In genomic region chr3:46145147-46145546, GRCh38 we compare ENCODE assay signal across 37 cellular contexts.
DNase-seq lines count a peak whose midpoint lies in the region; ATAC-seq, FAIRE-seq and TF ChIP-seq lines count a peak whose summit lies in the region.
"Had no signal": no experiment of that assay in that cellular context is flagged by ENCODE, and none has a peak within 500 bp of the region (broad histone marks: within the 10 kb centered on the region; RNA-seq: fewer than 3 reads in every experiment).

No MANE protein-coding gene starts in this region.

- DNase-seq in right lobe of liver (no peak), GM18507 (ENCODE audit: extremely low spot score, insufficient read length, low read depth) (no peak), body of pancreas (peak in 1 of 4 donors; percentile 25), kidney tubule cell (ENCODE audit: low spot score) (no peak)
- DNase-seq: 8988T; ACHN; AML-193; BE2C; C1 segment of cervical spinal cord; Caco-2; Calu3; CD4-positive, alpha-beta memory T cell; CD4-positive, alpha-beta T cell; CD4-positive, CD25-positive, alpha-beta regulatory T cell; CD8-positive, alpha-beta memory T cell; CD8-positive, alpha-beta T cell; COR-L47; DMS 273 treated with DMSO at 0.1 percent for 48 hours; DMS153; DMS53; DMS79; DMS79 treated with DMSO at 0.1 percent for 48 hours; DND-41; EL had no signal

- peaks cover 61% of the 10 kb centered on the region for H3K4me1 Mint-ChIP-seq in dendritic cell treated with granulocyte-macrophage colony-stimulating factor and Interleukin-4, amounts not matched to agents 40 ng/mL and 50 ng/mL, for 4 days (ENCODE audit: low read depth)

- H3K27ac ChIP-seq in liver (ENCODE audit: low read depth in 1 of 2, low read length in 2 of 2) (no peak overlapping the region), right lobe of liver (no peak overlapping the region), body of pancreas (no peak overlapping the region)
- H3K27ac ChIP-seq: 22Rv1, A549, BLaER1, C4-2B had no signal

- no peak overlapping the region for H3K4me3 Mint-ChIP-seq in dendritic cell treated with granulocyte-macrophage colony-stimulating factor and Interleukin-4, amounts not matched to agents 40 ng/mL and 50 ng/mL, for 4 days
- H3K4me3 Mint-ChIP-seq: B cell; CD14-positive monocyte; CD4-positive, alpha-beta memory T cell; CD4-positive, alpha-beta T cell; CD8-positive, alpha-beta memory T cell; CD8-positive, alpha-beta T cell had no signal

- H3K36me3 ChIP-seq in liver (ENCODE audit: control insufficient read depth in 4 of 4, insufficient read depth in 3 of 4, low read depth in 1 of 4, low read length in 3 of 4), result no peaks in the 10 kb centered on the region
- H3K36me3 ChIP-seq in right lobe of liver, result no peaks in the 10 kb centered on the region
- H3K36me3 ChIP-seq in body of pancreas (replicated peaks in 1 of 2; ENCODE audit: insufficient read depth in 1 of 2, low read depth in 2 of 2), result no peaks in the 10 kb centered on the region
- H3K36me3 ChIP-seq: BE2C; BLaER1; BLaER1 treated with 17β-estradiol and CSF1 and Interleukin-3, amounts not matched to agents 10 nM and 100 nM had no signal

- H3K9me3 ChIP-seq in liver (ENCODE audit: control insufficient read depth in 4 of 4, low read length in 3 of 4) (peaks cover 0 to 1% (median 0%) of the 10 kb centered on the region in 4 donors), right lobe of liver (no peaks in the 10 kb centered on the region), body of pancreas (no peaks in the 10 kb centered on the region)
- H3K9me3 ChIP-seq: A549, BE2C, BLaER1, Caco-2 had no signal

- no peak overlapping the region for H3K9ac ChIP-seq in liver (ENCODE audit: low read depth in 1 of 2, low read length in 2 of 2)
- H3K9ac ChIP-seq: BLaER1 had no signal

- WGBS in liver, result 96% methylated on average over 1 of the region's 1 CpG
- WGBS in right lobe of liver (ENCODE audit: insufficient coverage, low coverage, low lambda C conversion rate, missing lambda C conversion rate), result 88% methylated on average over 1 of the region's 1 CpG
- 83 to 90% methylated on average over 1 of the region's 1 CpG for WGBS in body of pancreas, 2 donors

- H3K36me3 Mint-ChIP-seq in dendritic cell treated with granulocyte-macrophage colony-stimulating factor and Interleukin-4, amounts not matched to agents 40 ng/mL and 50 ng/mL, for 4 days (ENCODE audit: low read depth), result peaks cover 6% of the 10 kb centered on the region
- H3K36me3 Mint-ChIP-seq: CD4-positive, alpha-beta memory T cell; CD8-positive, alpha-beta T cell had no signal

- intact Hi-C loops in right lobe of liver (cut with DNase I) (no loop called here), body of pancreas (cut with DNase I) (no loop called here)
- intact Hi-C loops in dendritic cell treated with granulocyte-macrophage colony-stimulating factor and Interleukin-4, amounts not matched to agents 40 ng/mL and 50 ng/mL, for 4 days (cut with micrococcal nuclease), result no loop called here

- ATAC-seq in right lobe of liver, result no peak
- ATAC-seq in body of pancreas, result peak; percentile 53
- no peak for ATAC-seq in GM21423 (IDR thresholded peaks at IDR 0.05; ENCODE audit: unreplicated experiment)
- ATAC-seq in HG03439 (IDR thresholded peaks at IDR 0.05; ENCODE audit: unreplicated experiment), result no peak
- ATAC-seq: A549; CD8-positive, alpha-beta T cell had no signal

- H3K4me1 ChIP-seq in liver (ENCODE audit: control insufficient read depth in 4 of 4, insufficient read depth in 4 of 4, low read length in 3 of 4) (no peaks in the 10 kb centered on the region), right lobe of liver (no peaks in the 10 kb centered on the region), body of pancreas (no peaks in the 10 kb centered on the region)
- H3K4me1 ChIP-seq: A549, BE2C, BLaER1, Caco-2 had no signal

- H3K9me3 Mint-ChIP-seq in dendritic cell treated with granulocyte-macrophage colony-stimulating factor and Interleukin-4, amounts not matched to agents 40 ng/mL and 50 ng/mL, for 4 days, result no peaks in the 10 kb centered on the region

- H3K27me3 Mint-ChIP-seq in dendritic cell treated with granulocyte-macrophage colony-stimulating factor and Interleukin-4, amounts not matched to agents 40 ng/mL and 50 ng/mL, for 4 days, result no peaks in the 10 kb centered on the region
- H3K27me3 Mint-ChIP-seq: CD4-positive, alpha-beta memory T cell; CD4-positive, alpha-beta T cell; CD4-positive, CD25-positive, alpha-beta regulatory T cell; CD8-positive, alpha-beta memory T cell had no signal

- no peak for TF ChIP-seq CTCF in liver (IDR thresholded peaks at IDR 0.05; ENCODE audit: low read depth, low read length, missing input control)
- TF ChIP-seq CTCF in right lobe of liver (IDR thresholded peaks at IDR 0.05), result no peak
- no peak for TF ChIP-seq CTCF in body of pancreas (IDR thresholded peaks at IDR 0.05)

- H3K27ac Mint-ChIP-seq in dendritic cell treated with granulocyte-macrophage colony-stimulating factor and Interleukin-4, amounts not matched to agents 40 ng/mL and 50 ng/mL, for 4 days, result peak overlapping the region; percentile 94
- H3K27ac Mint-ChIP-seq: B cell; CD4-positive, alpha-beta memory T cell; CD4-positive, alpha-beta T cell; CD4-positive, CD25-positive, alpha-beta regulatory T cell; CD8-positive, alpha-beta T cell had no signal

- TF ChIP-seq POLR2A in right lobe of liver (IDR thresholded peaks at IDR 0.05) (no peak), body of pancreas (IDR thresholded peaks at IDR 0.05) (no peak)

- peak; percentile 38 for FAIRE-seq in GM18507 (lab: Jason Lieb, UNC)
- FAIRE-seq: A204.1, A549, D721Med had no signal

- H3K4me3 ChIP-seq in liver (ENCODE audit: low read depth in 1 of 3, low read length in 3 of 3) (no peak overlapping the region), right lobe of liver (no peak overlapping the region), body of pancreas (no peak overlapping the region)
- H3K4me3 ChIP-seq: A549; BLaER1; BLaER1 treated with 17β-estradiol and CSF1 and Interleukin-3, amounts not matched to agents 10 nM and 100 nM had no signal

- H3K27me3 ChIP-seq in liver (ENCODE audit: control insufficient read depth in 4 of 4, insufficient read depth in 4 of 4, low read length in 3 of 4) (no peaks in the 10 kb centered on the region), right lobe of liver (no peaks in the 10 kb centered on the region), body of pancreas (no peaks in the 10 kb centered on the region)
- H3K27me3 ChIP-seq: BE2C; BLaER1; BLaER1 treated with 17β-estradiol and CSF1 and Interleukin-3, amounts not matched to agents 10 nM and 100 nM had no signal

- TF ChIP-seq RAD21 in liver (IDR thresholded peaks at IDR 0.05), result no peak

TF ChIP-seq in liver, 16 proteins besides CTCF, POLR2A, EP300 and RAD21:
- TF ChIP-seq NR2F2 (IDR thresholded peaks at IDR 0.05), result peak; percentile 94
- no peak for TF ChIP-seq GABPA (IDR thresholded peaks at IDR 0.05 in 1 of 2, conservative IDR thresholded peaks at IDR 0.05 in 1 of 2)
